Comparison of ENCODE assay signal across 29 cellular contexts in genomic region chr22:45292675-45293402, GRCh38. TPM values are rescaled to one million over a fixed set of nuclear protein-coding genes. Genes with fewer than 3 reads are reported as not detected.
DNase-seq lines count a peak whose midpoint lies in the region; ATAC-seq and TF ChIP-seq lines count a peak whose summit lies in the region.
"Had no signal": no experiment of that assay in that cellular context is flagged by ENCODE, and none has a peak within 500 bp of the region (broad histone marks: within the 10 kb centered on the region; RNA-seq: fewer than 3 reads in every experiment).

No MANE protein-coding gene starts in this region.

- H3K27ac Mint-ChIP-seq in T-helper 1 cell treated with Interleukin-12 subunit alpha and Interleukin-12 subunit beta and Interleukin-4 antibody, amounts not matched to agents 30 μg/mL and 1 μg/mL, for 36 hours: peak overlapping the region; percentile 7
- H3K27ac Mint-ChIP-seq in activated B cell treated with CpG ODN at 0.5 μM for 24 hours: peak overlapping the region; percentile 46
- H3K27ac Mint-ChIP-seq: immature natural killer cell, mesothelial cell of epicardium had no signal

- H2AFZ ChIP-seq in neuronal stem cell (ENCODE audit: low read length): no peak overlapping the region
- H2AFZ ChIP-seq: PC-9 had no signal

- H2BK120ac ChIP-seq in neuronal stem cell (ENCODE audit: low read depth, low read length): no peak overlapping the region

- no peak for ATAC-seq in activated B cell treated with CpG ODN at 0.5 μM for 24 hours (ENCODE audit: low read depth)
- ATAC-seq: left lobe of liver; naive thymus-derived CD4-positive, alpha-beta T cell; T-cell had no signal

- no peak overlapping the region for H4K91ac ChIP-seq in neuronal stem cell (ENCODE audit: low read depth, low read length, poor library complexity)

- no peak overlapping the region for H3K9ac ChIP-seq in neuronal stem cell (ENCODE audit: low read depth, low read length, poor library complexity)

- no peak overlapping the region for H3K4ac ChIP-seq in neuronal stem cell (ENCODE audit: low read length)

- H2AK5ac ChIP-seq in neuronal stem cell (ENCODE audit: low read depth, low read length): peak overlapping the region; percentile 17

- no peak overlapping the region for H3K4me2 ChIP-seq in neuronal stem cell (ENCODE audit: insufficient read depth, low read length, poor library complexity, severe bottlenecking)
- H3K4me2 ChIP-seq: PC-9 had no signal

- H3K23ac ChIP-seq in neuronal stem cell (ENCODE audit: low read depth, low read length, poor library complexity): peak overlapping the region; percentile 85

- H3K4me1 ChIP-seq in neuronal stem cell (ENCODE audit: control insufficient read depth in 2 of 2, insufficient read depth in 1 of 2, low read depth in 1 of 2, low read length in 2 of 2): peaks cover 8 to 15% of the 10 kb centered on the region in 2 donors

- H4K8ac ChIP-seq in neuronal stem cell (ENCODE audit: low read depth, low read length): no peak overlapping the region

- no peak for TF ChIP-seq CTCF in activated B cell treated with CpG ODN at 0.5 μM for 24 hours (IDR thresholded peaks at IDR 0.05)

- no CpG with 5 or more reads among the region's 22 CpGs for WGBS in neuronal stem cell (ENCODE audit: extremely low coverage in 2 of 2, insufficient read length in 2 of 2, insufficient replicate concordance in 1 of 2), 2 donors

- no peaks in the 10 kb centered on the region for H3K27me3 Mint-ChIP-seq in T-helper 1 cell treated with Interleukin-12 subunit alpha and Interleukin-12 subunit beta and Interleukin-4 antibody, amounts not matched to agents 30 μg/mL and 1 μg/mL, for 36 hours (ENCODE audit: low read depth)
- H3K27me3 Mint-ChIP-seq in activated B cell treated with CpG ODN at 0.5 μM for 24 hours: no peaks in the 10 kb centered on the region
- H3K27me3 Mint-ChIP-seq: CD8-positive, alpha-beta memory T cell; central memory CD8-positive, alpha-beta T cell; naive thymus-derived CD4-positive, alpha-beta T cell; T-cell had no signal

- H3K14ac ChIP-seq in neuronal stem cell (ENCODE audit: low read length): no peak overlapping the region

- H3K18ac ChIP-seq in neuronal stem cell (ENCODE audit: low read length): peak overlapping the region; percentile 28

- no peaks in the 10 kb centered on the region for H3K9me3 Mint-ChIP-seq in T-helper 1 cell treated with Interleukin-12 subunit alpha and Interleukin-12 subunit beta and Interleukin-4 antibody, amounts not matched to agents 30 μg/mL and 1 μg/mL, for 36 hours
- H3K9me3 Mint-ChIP-seq in activated B cell treated with CpG ODN at 0.5 μM for 24 hours: no peaks in the 10 kb centered on the region
- H3K9me3 Mint-ChIP-seq: CD8-positive, alpha-beta memory T cell; central memory CD8-positive, alpha-beta T cell; immature natural killer cell; mesothelial cell of epicardium; naive thymus-derived CD4-positive, alpha-beta T cell; T-cell had no signal

- H2BK5ac ChIP-seq in neuronal stem cell (ENCODE audit: low read length): no peak overlapping the region

- no peak overlapping the region for H3K4me3 ChIP-seq in neuronal stem cell (ENCODE audit: low read length in 2 of 2)
- H3K4me3 ChIP-seq: dorsolateral prefrontal cortex, PC-9 had no signal

- H3K4me3 Mint-ChIP-seq in T-helper 1 cell treated with Interleukin-12 subunit alpha and Interleukin-12 subunit beta and Interleukin-4 antibody, amounts not matched to agents 30 μg/mL and 1 μg/mL, for 36 hours: no peak overlapping the region
- H3K4me3 Mint-ChIP-seq in activated B cell treated with CpG ODN at 0.5 μM for 24 hours: no peak overlapping the region
- H3K4me3 Mint-ChIP-seq: central memory CD8-positive, alpha-beta T cell; immature natural killer cell; mesothelial cell of epicardium; T-cell had no signal

- DNase-seq in T-helper 1 cell (no peak), MV-4-11 (lab: John Stamatoyannopoulos, UW) (peak; percentile 85), activated B cell treated with CpG ODN at 0.5 μM for 24 hours (no peak), neuronal stem cell (ENCODE audit: low spot score) (no peak), pons (ENCODE audit: low spot score) (no peak), NCI-H345 (lab: John Stamatoyannopoulos, UW) (no peak)
- DNase-seq in activated CD4-positive, alpha-beta T cell treated with anti-CD3 and anti-CD28 coated beads, Interleukin-2, amount 50 U/mL, for 48 hours: no peak
- DNase-seq: activated CD8-positive, alpha-beta memory T cell treated with anti-CD3 and anti-CD28 coated beads for 24 hours; activated gamma-delta T cell; CD8-positive, alpha-beta memory T cell; dorsolateral prefrontal cortex; naive thymus-derived CD4-positive, alpha-beta T cell; NCI-H2029; NCI-H774; PC-9; Right ventricle myocardium superior; T-cell; trophoblast cell had no signal

- CTCF ChIA-PET in activated B cell treated with CpG ODN at 0.5 μM for 24 hours (lab: Charles Lee): no interaction called here

- intact Hi-C loops in activated B cell treated with CpG ODN at 0.5 μM for 24 hours (cut with micrococcal nuclease): no loop called here

- H2BK12ac ChIP-seq in neuronal stem cell (ENCODE audit: low read length): no peak overlapping the region

- peaks cover 11% of the 10 kb centered on the region for H3K4me1 Mint-ChIP-seq in T-helper 1 cell treated with Interleukin-12 subunit alpha and Interleukin-12 subunit beta and Interleukin-4 antibody, amounts not matched to agents 30 μg/mL and 1 μg/mL, for 36 hours (ENCODE audit: low read depth)
- H3K4me1 Mint-ChIP-seq in activated B cell treated with CpG ODN at 0.5 μM for 24 hours: peaks cover 37% of the 10 kb centered on the region

- no peaks in the 10 kb centered on the region for H3K36me3 ChIP-seq in neuronal stem cell (replicated peaks in 1 of 2; ENCODE audit: control insufficient read depth in 2 of 2, insufficient read depth in 2 of 2, low read length in 2 of 2)

- H3K27me3 ChIP-seq in neuronal stem cell (ENCODE audit: control insufficient read depth in 3 of 3, insufficient read depth in 3 of 3, low read depth in 1 of 3, low read length in 3 of 3): peaks cover 0 to 6% (median 3%) of the 10 kb centered on the region in 3 experiments
- H3K27me3 ChIP-seq: dorsolateral prefrontal cortex had no signal

- no peak overlapping the region for H2BK15ac ChIP-seq in neuronal stem cell (ENCODE audit: low read length)

- peaks cover 0 to 6% of the 10 kb centered on the region in 2 donors for H3K9me3 ChIP-seq in neuronal stem cell (replicated peaks in 1 of 2; ENCODE audit: control insufficient read depth in 2 of 2, insufficient read depth in 1 of 2, low read depth in 1 of 2, low read length in 2 of 2)

- no peaks in the 10 kb centered on the region for H3K79me1 ChIP-seq in neuronal stem cell (ENCODE audit: low read depth, low read length)

- no peaks in the 10 kb centered on the region for H3K36me3 Mint-ChIP-seq in T-helper 1 cell treated with Interleukin-12 subunit alpha and Interleukin-12 subunit beta and Interleukin-4 antibody, amounts not matched to agents 30 μg/mL and 1 μg/mL, for 36 hours (ENCODE audit: low read depth)
- H3K36me3 Mint-ChIP-seq in activated B cell treated with CpG ODN at 0.5 μM for 24 hours (ENCODE audit: low read depth): no peaks in the 10 kb centered on the region
- H3K36me3 Mint-ChIP-seq: CD8-positive, alpha-beta memory T cell; immature natural killer cell; mesothelial cell of epicardium; naive thymus-derived CD4-positive, alpha-beta T cell; T-cell had no signal

- POLR2A ChIA-PET in activated B cell treated with CpG ODN at 0.5 μM for 24 hours (lab: Charles Lee): interaction anchor here (0.5 to 1.3 kb wide), 2 partner anchors 10 to 130 kb away, joined by 4 read pairs; no protein-coding TSS in a partner anchor

- no peak overlapping the region for H3K27ac ChIP-seq in neuronal stem cell (replicated peaks; ENCODE audit: low read length)
- H3K27ac ChIP-seq: dorsolateral prefrontal cortex, PC-9 had no signal

RNA-seq across cellular contexts. Expression of gene UPK3A, which starts 8.1 kb away (rescaled TPM):
- 1.4 and 1.6 TPM in 2 replicates for total RNA-seq in activated B cell treated with CpG ODN at 0.5 μM for 24 hours
- 0.20 TPM for polyA plus RNA-seq in neuronal stem cell (2013, experiment 1 of 2)
- polyA plus RNA-seq in neuronal stem cell (2013, experiment 2 of 2): 0.25 TPM
- total RNA-seq: CD8-positive, alpha-beta memory T cell; fibroblast of lung; left lobe of liver; omental fat pad; renal cortical epithelial cell; skeletal muscle tissue; subcutaneous adipose tissue; T-cell had no signal
- polyA plus RNA-seq: adipose tissue; CD8-positive, alpha-beta memory T cell; fibroblast of lung had no signal

RNA-seq across cellular contexts. Expression of gene FAM118A, which starts 16.9 kb away (rescaled TPM):
- 49.7 and 59.3 TPM in 2 replicates for total RNA-seq in activated B cell treated with CpG ODN at 0.5 μM for 24 hours
- polyA plus RNA-seq in neuronal stem cell (2013, experiment 1 of 2): 12.7 TPM
- polyA plus RNA-seq in neuronal stem cell (2013, experiment 2 of 2): 11.8 TPM

RNA-seq across cellular contexts. Expression of gene KIAA0930, which starts 52.1 kb away (rescaled TPM):
- 39.5 and 42.2 TPM in 2 replicates for total RNA-seq in activated B cell treated with CpG ODN at 0.5 μM for 24 hours
- 62.1 TPM for polyA plus RNA-seq in neuronal stem cell (2013, experiment 1 of 2)
- polyA plus RNA-seq in neuronal stem cell (2013, experiment 2 of 2): 61.2 TPM
